ENCODE assay signal across 29 cellular contexts in genomic region chr10:60303778-60304177, GRCh38.
"Had no signal": no experiment of that assay in that cellular context is flagged by ENCODE, and none has a peak within 500 bp of the region (broad histone marks: within the 10 kb centered on the region; RNA-seq: fewer than 3 reads in every experiment).

No MANE protein-coding gene starts in this region.

- H3K4me3 ChIP-seq: colonic mucosa, coronary artery, dorsolateral prefrontal cortex, esophagus muscularis mucosa, esophagus squamous epithelium, gastrocnemius medialis, gastroesophageal sphincter, heart left ventricle, heart right ventricle had no signal

- H3K4me3 Mint-ChIP-seq: dendritic cell treated with granulocyte-macrophage colony-stimulating factor and Interleukin-4, amounts not matched to agents 40 ng/mL and 50 ng/mL, for 4 days; effector memory CD8-positive, alpha-beta T cell; endodermal cell had no signal

- FAIRE-seq: colon, endometrium, endothelial cell of umbilical vein, frontal cortex had no signal

- H3K4me1 ChIP-seq: colonic mucosa, esophagus muscularis mucosa, esophagus squamous epithelium had no signal

- H3K27ac ChIP-seq: colonic mucosa, coronary artery, epithelial cell of prostate, esophagus squamous epithelium, foreskin keratinocyte, gastrocnemius medialis, heart left ventricle, heart right ventricle had no signal

- DNase-seq: colonic mucosa; cortex of kidney; dermis blood vessel endothelial cell; dorsolateral prefrontal cortex; effector CD4-positive, alpha-beta T cell; effector CD8-positive, alpha-beta T cell; effector memory CD4-positive, alpha-beta T cell; effector memory CD8-positive, alpha-beta T cell; endodermal cell; erythroblast; esophagus squamous epithelium; foreskin fibroblast; foreskin keratinocyte; foreskin melanocyte; gastrocnemius medialis; glutamatergic neuron; head of caudate nucleus; heart left ventricle; heart right ventricle had no signal

- H3K27me3 ChIP-seq: colonic mucosa, dorsolateral prefrontal cortex, esophagus muscularis mucosa, esophagus squamous epithelium, foreskin keratinocyte, gastrocnemius medialis, gastroesophageal sphincter, heart left ventricle, heart right ventricle had no signal

- ATAC-seq: effector memory CD8-positive, alpha-beta T cell; esophagus mucosa; foreskin keratinocyte; gastrocnemius medialis; gastroesophageal sphincter; heart left ventricle; heart right ventricle had no signal

- H3K9me3 ChIP-seq: colonic mucosa, esophagus muscularis mucosa, esophagus squamous epithelium, gastrocnemius medialis, gastroesophageal sphincter had no signal

- H3K27ac Mint-ChIP-seq: dendritic cell treated with granulocyte-macrophage colony-stimulating factor and Interleukin-4, amounts not matched to agents 40 ng/mL and 50 ng/mL, for 4 days; effector memory CD8-positive, alpha-beta T cell; endodermal cell had no signal

- H3K36me3 ChIP-seq: colonic mucosa, esophagus muscularis mucosa, esophagus squamous epithelium, gastrocnemius medialis, gastroesophageal sphincter, heart left ventricle, heart right ventricle had no signal

- H3K9me3 Mint-ChIP-seq: dendritic cell treated with granulocyte-macrophage colony-stimulating factor and Interleukin-4, amounts not matched to agents 40 ng/mL and 50 ng/mL, for 4 days; effector memory CD8-positive, alpha-beta T cell; endodermal cell had no signal

- H3K27me3 Mint-ChIP-seq: dendritic cell treated with granulocyte-macrophage colony-stimulating factor and Interleukin-4, amounts not matched to agents 40 ng/mL and 50 ng/mL, for 4 days; effector memory CD8-positive, alpha-beta T cell had no signal
